24 cellular contexts compared by ENCODE assay signal in genomic region chr7:1099154-1099542, GRCh38. TPM values are rescaled to one million over a fixed set of nuclear protein-coding genes. Genes with fewer than 3 reads are reported as not detected.
"Had no signal": no experiment of that assay in that cellular context is flagged by ENCODE, and none has a peak within 500 bp of the region (broad histone marks: within the 10 kb centered on the region; RNA-seq: fewer than 3 reads in every experiment).

No MANE protein-coding gene starts in this region.

- H3K27me3 ChIP-seq: esophagus squamous epithelium, testis, tibial artery had no signal

- H3K27ac Mint-ChIP-seq: effector memory CD8-positive, alpha-beta T cell; progenitor cell of endocrine pancreas; stimulated activated effector memory CD8-positive, alpha-beta T cell treated with anti-CD3 and anti-CD28 coated beads, Interleukin-12 subunit alpha, Interleukin-12 subunit beta, amount 100 ng/mL, for 72 hours had no signal

- H3K4me3 Mint-ChIP-seq: effector memory CD8-positive, alpha-beta T cell; naive thymus-derived CD8-positive, alpha-beta T cell; neural crest cell; stimulated activated effector memory CD8-positive, alpha-beta T cell treated with anti-CD3 and anti-CD28 coated beads, Interleukin-12 subunit alpha, Interleukin-12 subunit beta, amount 100 ng/mL, for 72 hours; type B pancreatic cell had no signal

- H3K9me3 Mint-ChIP-seq: effector memory CD8-positive, alpha-beta T cell; neural crest cell; stimulated activated effector memory CD8-positive, alpha-beta T cell treated with anti-CD3 and anti-CD28 coated beads, Interleukin-12 subunit alpha, Interleukin-12 subunit beta, amount 100 ng/mL, for 72 hours had no signal

- H3K4me3 ChIP-seq: esophagus squamous epithelium, lower lobe of right lung, smooth muscle cell, testis, tibial artery had no signal

- DNase-seq: cortex of kidney; effector memory CD8-positive, alpha-beta T cell; erythroblast; esophagus squamous epithelium; foreskin melanocyte; head of caudate nucleus; left ventricle myocardium superior; lower lobe of right lung; naive thymus-derived CD8-positive, alpha-beta T cell; stimulated activated CD4-positive, alpha-beta T cell treated with anti-CD3 and anti-CD28 coated beads, Interleukin-2, amount 100 ng/mL, for 24 hours; stimulated activated CD4-positive, alpha-beta T cell treated with anti-CD3 and anti-CD28 coated beads, Interleukin-4, amount 100 ng/mL, for 24 hours; stimulated activated naive CD8-positive, alpha-beta T cell treated with anti-CD3 and anti-CD28 coated beads, Interleukin-15, Interleukin-2, amounts not matched to agents 100 U/mL and 50 U/mL, for 24 hours; substantia nigra; testis; tibial artery had no signal

- H3K27ac ChIP-seq: esophagus squamous epithelium, lower lobe of right lung, parathyroid adenoma, testis, tibial artery had no signal

- H3K36me3 ChIP-seq: lower lobe of right lung had no signal

- H3K9me3 ChIP-seq: esophagus squamous epithelium, lower lobe of right lung, testis, tibial artery had no signal

- H3K27me3 Mint-ChIP-seq: effector memory CD8-positive, alpha-beta T cell; naive thymus-derived CD8-positive, alpha-beta T cell; progenitor cell of endocrine pancreas; type B pancreatic cell had no signal

- ATAC-seq: effector memory CD8-positive, alpha-beta T cell; left ventricle myocardium superior; lower lobe of right lung; naive thymus-derived CD8-positive, alpha-beta T cell; sciatic nerve; stimulated activated effector memory CD8-positive, alpha-beta T cell treated with anti-CD3 and anti-CD28 coated beads, Interleukin-12 subunit alpha, Interleukin-12 subunit beta, amount 100 ng/mL, for 72 hours; stimulated activated naive CD8-positive, alpha-beta T cell treated with anti-CD3 and anti-CD28 coated beads, Interleukin-15, Interleukin-2, amounts not matched to agents 100 U/mL and 50 U/mL, for 24 hours had no signal

- FAIRE-seq: endometrium, keratinocyte had no signal

RNA-seq across cellular contexts. Expression of gene GPR146, which starts 54.8 kb away (rescaled TPM):
- total RNA-seq: neural crest cell had no signal
